8 cellular contexts compared by ENCODE assay signal in genomic region chrX:13688772-13689518, GRCh38. TPM values are rescaled to one million over a fixed set of nuclear protein-coding genes. Genes with fewer than 3 reads are reported as not detected.
DNase-seq lines count a peak whose midpoint lies in the region; FAIRE-seq and TF ChIP-seq lines count a peak whose summit lies in the region.

Gene RAB9A (plus strand): TSS chrX:13689128. CDS start chrX:13708747, 19,619 bp downstream.

- peaks cover 49% of the 10 kb centered on the region for H3K79me2 ChIP-seq in MM.1S (ENCODE audit: low read length)
- H3K79me2 ChIP-seq in SK-N-SH (ENCODE audit: insufficient read depth), result peaks cover 47% of the 10 kb centered on the region
- peaks cover 48% of the 10 kb centered on the region for H3K79me2 ChIP-seq in osteoblast (ENCODE audit: insufficient read depth, low read length)

- POLR2A ChIA-PET in SK-N-SH (lab: Yijun Ruan, JAX), result interaction anchor here (2.4 kb wide), 1 partner anchor 45 kb away, joined by 8 read pairs; the partner anchor contains the start of genes OFD1 and TRAPPC2

- H3K4me3 ChIP-seq in MM.1S (ENCODE audit: low read length) (peak within 1 kb of the TSS; percentile 79), SK-N-SH (ENCODE audit: low read depth in 2 of 2, low read length in 1 of 2) (peak within 1 kb of the TSS; percentile 91 to 95), osteoblast (ENCODE audit: insufficient read depth, low read length) (peak within 1 kb of the TSS; percentile 89), testis (peak within 1 kb of the TSS; percentile 63 to 79)

- peaks cover 6% of the 10 kb centered on the region; the same call in 1 of the 2 replicates for H3K4me1 ChIP-seq in MM.1S (ENCODE audit: low read length)
- peaks cover 0 to 15% of the 10 kb centered on the region in 2 experiments for H3K4me1 ChIP-seq in SK-N-SH (ENCODE audit: control insufficient read depth in 1 of 2, insufficient read depth in 2 of 2, low read depth in 1 of 2, low read length in 1 of 2)
- H3K4me1 ChIP-seq in osteoblast (ENCODE audit: insufficient read depth, low read length), result peaks cover 22% of the 10 kb centered on the region
- peaks cover 3% of the 10 kb centered on the region for H3K4me1 ChIP-seq in testis

- H2AFZ ChIP-seq in MM.1S (ENCODE audit: low read length) (peak within 1 kb of the TSS; percentile 75), SK-N-SH (ENCODE audit: low read depth) (peak within 1 kb of the TSS; percentile 91), osteoblast (ENCODE audit: low read length) (peak within 1 kb of the TSS; percentile 88)

- under 1% methylated on average over 35 of the region's 67 CpGs for WGBS in SK-N-SH (ENCODE audit: low lambda C conversion rate)
- WGBS in testis, 2 donors, result 0 to 2% methylated on average over 6 to 37 of the region's 67 CpGs

- H3K4me2 ChIP-seq in MM.1S (ENCODE audit: low read depth, low read length), result peak within 1 kb of the TSS; percentile 68
- peak within 1 kb of the TSS; percentile 94 for H3K4me2 ChIP-seq in SK-N-SH
- peak within 1 kb of the TSS; percentile 93 for H3K4me2 ChIP-seq in osteoblast (ENCODE audit: insufficient read depth, low read length)

- H3F3A ChIP-seq in MM.1S (ENCODE audit: insufficient read depth, low read length) (no peaks in the 10 kb centered on the region), SK-N-SH (replicated peaks; ENCODE audit: insufficient read depth) (no peaks in the 10 kb centered on the region)

- H3K36me3 ChIP-seq in MM.1S (replicated peaks; ENCODE audit: insufficient read depth, low read length) (no peaks in the 10 kb centered on the region), SK-N-SH (replicated peaks in 1 of 2; ENCODE audit: control insufficient read depth in 1 of 2, insufficient read depth in 2 of 2, low read length in 1 of 2) (no peaks in the 10 kb centered on the region), osteoblast (ENCODE audit: insufficient read depth, low read length) (no peaks in the 10 kb centered on the region), testis (ENCODE audit: low read depth, missing control alignments) (no peaks in the 10 kb centered on the region)

- H3K27me3 ChIP-seq in MM.1S (replicated peaks; ENCODE audit: insufficient read depth, low read length) (no peaks in the 10 kb centered on the region), SK-N-SH (ENCODE audit: insufficient read depth) (no peaks in the 10 kb centered on the region; the same call in 1 of the 2 replicates), osteoblast (ENCODE audit: insufficient read depth, low read length) (no peaks in the 10 kb centered on the region), testis (no peaks in the 10 kb centered on the region)

- CTCF ChIA-PET in SK-N-SH (lab: Yijun Ruan, JAX), result interaction anchor here (0.7 to 1.8 kb wide), 5 partner anchors 14 to 343 kb away, joined by 3 to 5 read pairs (median 4); no protein-coding TSS in a partner anchor

- no peak; the same call in 1 of the 2 replicates for TF ChIP-seq RAD21 in SK-N-SH (IDR thresholded peaks at IDR 0.05; ENCODE audit: low read length)

- TF ChIP-seq CTCF in MM.1S (IDR thresholded peaks at IDR 0.05; ENCODE audit: low read length) (no peak), SK-N-SH (IDR thresholded peaks at IDR 0.05) (no peak), osteoblast (IDR thresholded peaks at IDR 0.05; ENCODE audit: extremely low read depth, low read depth, low read length) (no peak), testis (IDR thresholded peaks at IDR 0.05) (no peak)

- H3K9ac ChIP-seq in MM.1S (ENCODE audit: low read length) (peak within 1 kb of the TSS; percentile 91), SK-N-SH (peak within 1 kb of the TSS; percentile 94)

- no peaks in the 10 kb centered on the region for H4K20me1 ChIP-seq in MM.1S (ENCODE audit: insufficient read depth, low read length)
- peaks cover 28% of the 10 kb centered on the region for H4K20me1 ChIP-seq in SK-N-SH (ENCODE audit: insufficient read depth)
- H4K20me1 ChIP-seq in osteoblast (ENCODE audit: insufficient read depth, low read length), result peaks cover 21% of the 10 kb centered on the region

- peak; percentile 83 for DNase-seq in ELF-1 (ENCODE audit: low read depth, low spot score)
- peak; percentile 20 for DNase-seq in H54 (ENCODE audit: insufficient read length, low spot score)
- DNase-seq in MM.1S, result peak; percentile 61
- peak; percentile 98 for DNase-seq in SK-N-SH
- DNase-seq in activated naive CD4-positive, alpha-beta T cell treated with anti-CD3 and anti-CD28 coated beads, Interleukin-2, amount 50 U/mL, for 16 hours, result peak; percentile 82
- peak; percentile 74 for DNase-seq in globus pallidus (ENCODE audit: low spot score)
- DNase-seq in osteoblast (ENCODE audit: insufficient read length, low spot score, missing footprints), result peak; percentile 95
- peak; percentile 86 for DNase-seq in testis

- TF ChIP-seq POLR2A in H54 (IDR thresholded peaks at IDR 0.05; ENCODE audit: low read depth, low read length), result peak; percentile 92
- TF ChIP-seq POLR2A in testis (IDR thresholded peaks at IDR 0.05), result no peak

- no peak; a peak in 1 of 4 replicates for TF ChIP-seq EP300 in SK-N-SH (IDR thresholded peaks at IDR 0.05; ENCODE audit: borderline replicate concordance in 1 of 2, low read depth in 1 of 2, low read length in 1 of 2)

- H3K9me3 ChIP-seq in MM.1S (replicated peaks; ENCODE audit: insufficient read depth, low read length), result no peaks in the 10 kb centered on the region
- H3K9me3 ChIP-seq in SK-N-SH, result no peaks in the 10 kb centered on the region
- H3K9me3 ChIP-seq in osteoblast (ENCODE audit: low read depth, low read length), result no peaks in the 10 kb centered on the region
- no peaks in the 10 kb centered on the region for H3K9me3 ChIP-seq in testis

- H3K27ac ChIP-seq in MM.1S (ENCODE audit: low read length) (peak within 1 kb of the TSS; percentile 67; the same call in 1 of the 2 replicates), SK-N-SH (ENCODE audit: low read depth in 2 of 2, low read length in 1 of 2) (peak within 1 kb of the TSS; percentile 87 to 88), osteoblast (ENCODE audit: low read depth, low read length) (peak within 1 kb of the TSS; percentile 82), testis (peak within 1 kb of the TSS; percentile 92 to 93)

- H3K9me2 ChIP-seq in MM.1S (replicated peaks; ENCODE audit: insufficient read depth, low read length), result no peaks in the 10 kb centered on the region
- H3K9me2 ChIP-seq in SK-N-SH, result no peaks in the 10 kb centered on the region

- intact Hi-C loops in testis (cut with DNase I; ENCODE audit: low total_unique reads), result no loop called here

- no peak for FAIRE-seq in H54 (lab: Jason Lieb, UNC)

TF ChIP-seq in SK-N-SH, 30 proteins besides CTCF, POLR2A, EP300 and RAD21 (continues in another document):
- TF ChIP-seq MAX (IDR thresholded peaks at IDR 0.05; ENCODE audit: low read depth) (peak; percentile 64), RXRA (IDR thresholded peaks at IDR 0.05; ENCODE audit: borderline replicate concordance, low read depth) (no peak), TCF12 (IDR thresholded peaks at IDR 0.05) (no peak), SIN3A (IDR thresholded peaks at IDR 0.05; ENCODE audit: borderline replicate concordance, low read depth, low read length) (peak; percentile 15; the same call in 1 of the 2 replicates), EZH2phosphoT487 (IDR thresholded peaks at IDR 0.05; ENCODE audit: borderline replicate concordance, low read depth) (no peak), REST (IDR thresholded peaks at IDR 0.05; ENCODE audit: low read depth, low read length) (no peak), POLR2AphosphoS5 (IDR thresholded peaks at IDR 0.05; ENCODE audit: low read depth, low read length) (peak; percentile 93)

RNA-seq across cellular contexts. Expression of gene RAB9A, which starts in this region (rescaled TPM):
- polyA plus RNA-seq in SK-N-SH (2012; rRNA removed) (15.3 and 16.6 TPM in 2 replicates), testis (ENCODE audit: insufficient read depth, low read depth, low replicate concordance) (13.2 TPM)
- 19.6 and 29.5 TPM in 2 replicates for polyA plus RNA-seq in SK-N-SH (2012; cell fraction: cytosol; rRNA removed)
- 3.9 and 11.4 TPM in 2 replicates for polyA plus RNA-seq in SK-N-SH (2012; cell fraction: nucleus; rRNA removed)
- total RNA-seq in osteoblast (58.9 and 63.0 TPM in 2 replicates), testis (10 to 100 TPM; 12.9 to 13.1 TPM)

Comparison
In these comparisons a context has a peak if more than half of its experiments do, and no peak if none do; other contexts are left out.
1. Peak in every context shown above with its lines: DNase-seq, H3K4me3 ChIP-seq and H3K27ac ChIP-seq.
2. DNase-seq: peak in every context shown above with its lines; median percentile 98 in SK-N-SH; 95 in osteoblast; 86 in testis; 83 in ELF-1; 82 in activated naive CD4-positive, alpha-beta T cell treated with anti-CD3 and anti-CD28 coated beads, Interleukin-2, amount 50 U/mL, for 16 hours; 74 in globus pallidus; 61 in MM.1S; 20 in H54.